Comparison of ENCODE assay signal across 10 cellular contexts in genomic region chr19:10651821-10652220, GRCh38. TPM values are rescaled to one million over a fixed set of nuclear protein-coding genes. Genes with fewer than 3 reads are reported as not detected.
A peak's percentile ranks its signal among the peaks of the same experiment; 100 is the strongest.
DNase-seq lines count a peak whose midpoint lies in the region; ATAC-seq, FAIRE-seq and TF ChIP-seq lines count a peak whose summit lies in the region.
"Had no signal": no experiment of that assay in that cellular context is flagged by ENCODE, and none has a peak within 500 bp of the region (broad histone marks: within the 10 kb centered on the region; RNA-seq: fewer than 3 reads in every experiment).

No MANE protein-coding gene starts in this region.

- no peak overlapping the region for H3K9ac ChIP-seq in astrocyte (ENCODE audit: low read length)
- no peak overlapping the region for H3K9ac ChIP-seq in neural progenitor cell

- H2AFZ ChIP-seq in astrocyte (ENCODE audit: low read depth, low read length) (no peak overlapping the region), neural progenitor cell (replicated peaks) (no peak overlapping the region)

- H3K27ac ChIP-seq in DOHH2 (ENCODE audit: low read depth, low read length) (no peak overlapping the region), astrocyte (ENCODE audit: low read depth, low read length) (no peak overlapping the region), neural progenitor cell (no peak overlapping the region)

- H3K36me3 Mint-ChIP-seq in astrocyte (ENCODE audit: low read depth, unreplicated experiment), result peaks cover 4% of the 10 kb centered on the region
- peaks cover 12% of the 10 kb centered on the region for H3K36me3 Mint-ChIP-seq in neural progenitor cell

- H3F3A ChIP-seq in DOHH2 (ENCODE audit: control insufficient read depth, insufficient read depth) (peaks cover 14% of the 10 kb centered on the region), neural progenitor cell (ENCODE audit: low read depth) (peaks cover 25% of the 10 kb centered on the region)

- H3K4me1 ChIP-seq in DOHH2 (ENCODE audit: control insufficient read depth, low read length), result peaks cover 24% of the 10 kb centered on the region
- peaks cover 13% of the 10 kb centered on the region for H3K4me1 ChIP-seq in astrocyte (ENCODE audit: insufficient read depth, low read length)
- H3K4me1 ChIP-seq in neural progenitor cell, result peaks cover 10% of the 10 kb centered on the region

- TF ChIP-seq CTCF in DOHH2 (IDR thresholded peaks at IDR 0.05; ENCODE audit: low read depth, low read length, poor library complexity, severe bottlenecking) (no peak), astrocyte (IDR thresholded peaks at IDR 0.05; ENCODE audit: insufficient read depth, low read depth, low read length) (no peak), neural progenitor cell (IDR thresholded peaks at IDR 0.05) (no peak)

- H4K20me1 ChIP-seq in DOHH2 (ENCODE audit: control insufficient read depth, insufficient read depth, low read depth, low read length) (peaks cover 14% of the 10 kb centered on the region), astrocyte (ENCODE audit: insufficient read depth, low read length) (peaks cover 21% of the 10 kb centered on the region), neural progenitor cell (ENCODE audit: low read depth) (peaks cover 17% of the 10 kb centered on the region)

- H3K27ac Mint-ChIP-seq in astrocyte (ENCODE audit: unreplicated experiment), result no peak overlapping the region
- peak overlapping the region; percentile 37 for H3K27ac Mint-ChIP-seq in neural progenitor cell

- H3K9me3 Mint-ChIP-seq in astrocyte (ENCODE audit: unreplicated experiment) (no peaks in the 10 kb centered on the region), neural progenitor cell (no peaks in the 10 kb centered on the region)

- H3K4me3 ChIP-seq in DOHH2 (ENCODE audit: low read length), result no peak overlapping the region
- H3K4me3 ChIP-seq in astrocyte (ENCODE audit: insufficient read depth, low read depth, low read length), result no peak overlapping the region
- H3K4me3 ChIP-seq in neural progenitor cell, result no peak overlapping the region

- H3K4me3 Mint-ChIP-seq in astrocyte (ENCODE audit: unreplicated experiment) (peak overlapping the region; percentile 93), neural progenitor cell (peak overlapping the region; percentile 96)

- no peaks in the 10 kb centered on the region for H3K9me2 ChIP-seq in DOHH2 (replicated peaks; ENCODE audit: control insufficient read depth, low read length)

- peak; percentile 34 for DNase-seq in MV-4-11 (lab: John Stamatoyannopoulos, UW)
- no peak for DNase-seq in astrocyte (ENCODE audit: low read depth)
- no peak for DNase-seq in neural progenitor cell (ENCODE audit: low spot score)
- DNase-seq in HPDE6-E6E7 (ENCODE audit: extremely low spot score), result no peak
- DNase-seq: Kasumi-1, left lung, NCI-H2227 treated with DMSO at 0.1 percent for 48 hours had no signal

- H3K79me2 ChIP-seq in DOHH2 (ENCODE audit: control insufficient read depth, low read length), result peaks cover 50% of the 10 kb centered on the region
- peaks cover 38% of the 10 kb centered on the region for H3K79me2 ChIP-seq in astrocyte (ENCODE audit: insufficient read depth, low read length)
- H3K79me2 ChIP-seq in neural progenitor cell (ENCODE audit: low read depth), result peaks cover 46% of the 10 kb centered on the region

- FAIRE-seq in astrocyte (lab: Jason Lieb, UNC), result no peak

- H3K36me3 ChIP-seq in DOHH2 (ENCODE audit: control insufficient read depth, low read length), result peaks cover 40% of the 10 kb centered on the region
- H3K36me3 ChIP-seq in astrocyte (ENCODE audit: insufficient read depth, low read length), result no peaks in the 10 kb centered on the region
- no peaks in the 10 kb centered on the region for H3K36me3 ChIP-seq in neural progenitor cell
- H3K36me3 ChIP-seq: left lung had no signal

- ATAC-seq in GM19351 (IDR thresholded peaks at IDR 0.05; ENCODE audit: unreplicated experiment), result no peak
- no peak for ATAC-seq in SK-N-SH treated with all-trans-retinoic acid at 6 μM for 48 hours
- ATAC-seq: left lung had no signal

- H3K27me3 ChIP-seq in DOHH2 (ENCODE audit: control insufficient read depth, low read length) (no peaks in the 10 kb centered on the region), astrocyte (ENCODE audit: insufficient read depth, low read length) (no peaks in the 10 kb centered on the region), neural progenitor cell (no peaks in the 10 kb centered on the region)
- H3K27me3 ChIP-seq: left lung had no signal

- H3K27me3 Mint-ChIP-seq in astrocyte (ENCODE audit: low read depth, unreplicated experiment) (no peaks in the 10 kb centered on the region), neural progenitor cell (ENCODE audit: insufficient read depth, low read depth) (peaks cover 9% of the 10 kb centered on the region)

- H3K4me2 ChIP-seq in DOHH2 (ENCODE audit: low read length) (peak overlapping the region; percentile 65; the same call in 1 of the 2 replicates), astrocyte (ENCODE audit: low read length) (no peak overlapping the region), neural progenitor cell (no peak overlapping the region)

- peaks cover 8% of the 10 kb centered on the region for H3K4me1 Mint-ChIP-seq in astrocyte (ENCODE audit: low read depth, unreplicated experiment)
- H3K4me1 Mint-ChIP-seq in neural progenitor cell, result peaks cover 10% of the 10 kb centered on the region

- H3K9me3 ChIP-seq in DOHH2 (ENCODE audit: control insufficient read depth, insufficient read depth, low read length) (no peaks in the 10 kb centered on the region), astrocyte (ENCODE audit: insufficient read depth, low read depth, low read length) (no peaks in the 10 kb centered on the region), neural progenitor cell (ENCODE audit: low read depth) (no peaks in the 10 kb centered on the region)
- H3K9me3 ChIP-seq: left lung had no signal

TF ChIP-seq in SK-N-SH treated with all-trans-retinoic acid at 6 μM for 48 hours, 23 proteins besides CTCF, POLR2A, EP300 and RAD21:
- TF ChIP-seq, protein P1, sequence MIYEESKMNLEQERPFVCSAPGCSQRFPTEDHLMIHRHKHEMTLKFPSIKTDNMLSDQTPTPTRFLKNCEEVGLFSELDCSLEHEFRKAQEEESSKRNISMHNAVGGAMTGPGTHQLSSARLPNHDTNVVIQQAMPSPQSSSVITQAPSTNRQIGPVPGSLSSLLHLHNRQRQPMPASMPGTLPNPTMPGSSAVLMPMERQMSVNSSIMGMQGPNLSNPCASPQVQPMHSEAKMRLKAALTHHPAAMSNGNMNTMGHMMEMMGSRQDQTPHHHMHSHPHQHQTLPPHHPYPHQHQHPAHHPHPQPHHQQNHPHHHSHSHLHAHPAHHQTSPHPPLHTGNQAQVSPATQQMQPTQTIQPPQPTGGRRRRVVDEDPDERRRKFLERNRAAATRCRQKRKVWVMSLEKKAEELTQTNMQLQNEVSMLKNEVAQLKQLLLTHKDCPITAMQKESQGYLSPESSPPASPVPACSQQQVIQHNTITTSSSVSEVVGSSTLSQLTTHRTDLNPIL (CRISPR knock-in tag; IDR thresholded peaks at IDR 0.05; ENCODE audit: low read depth), result no peak
- no peak for TF ChIP-seq PPARA (CRISPR knock-in tag; IDR thresholded peaks at IDR 0.05; ENCODE audit: borderline replicate concordance)
- no peak for TF ChIP-seq RARB (CRISPR knock-in tag; IDR thresholded peaks at IDR 0.05)
- TF ChIP-seq ZNF8 (CRISPR knock-in tag; IDR thresholded peaks at IDR 0.05), result no peak
- no peak for TF ChIP-seq ISL1 (CRISPR knock-in tag; IDR thresholded peaks at IDR 0.05)
- TF ChIP-seq ZFP30 (CRISPR knock-in tag; IDR thresholded peaks at IDR 0.05), result no peak
- TF ChIP-seq PATZ1 (CRISPR knock-in tag; IDR thresholded peaks at IDR 0.05; ENCODE audit: borderline replicate concordance), result no peak
- TF ChIP-seq ARNTL (CRISPR knock-in tag; IDR thresholded peaks at IDR 0.05; ENCODE audit: borderline replicate concordance, low read depth), result no peak
- TF ChIP-seq, protein P2, sequence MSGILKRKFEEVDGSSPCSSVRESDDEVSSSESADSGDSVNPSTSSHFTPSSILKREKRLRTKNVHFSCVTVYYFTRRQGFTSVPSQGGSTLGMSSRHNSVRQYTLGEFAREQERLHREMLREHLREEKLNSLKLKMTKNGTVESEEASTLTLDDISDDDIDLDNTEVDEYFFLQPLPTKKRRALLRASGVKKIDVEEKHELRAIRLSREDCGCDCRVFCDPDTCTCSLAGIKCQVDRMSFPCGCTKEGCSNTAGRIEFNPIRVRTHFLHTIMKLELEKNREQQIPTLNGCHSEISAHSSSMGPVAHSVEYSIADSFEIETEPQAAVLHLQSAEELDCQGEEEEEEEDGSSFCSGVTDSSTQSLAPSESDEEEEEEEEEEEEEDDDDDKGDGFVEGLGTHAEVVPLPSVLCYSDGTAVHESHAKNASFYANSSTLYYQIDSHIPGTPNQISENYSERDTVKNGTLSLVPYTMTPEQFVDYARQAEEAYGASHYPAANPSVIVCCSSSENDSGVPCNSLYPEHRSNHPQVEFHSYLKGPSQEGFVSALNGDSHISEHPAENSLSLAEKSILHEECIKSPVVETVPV (CRISPR knock-in tag; IDR thresholded peaks at IDR 0.05), result no peak
- no peak for TF ChIP-seq TOX (CRISPR knock-in tag; IDR thresholded peaks at IDR 0.05; ENCODE audit: borderline replicate concordance)
- TF ChIP-seq ZNF565 (CRISPR knock-in tag; conservative IDR thresholded peaks at IDR 0.05; ENCODE audit: low read depth), result no peak
- TF ChIP-seq CSDC2 (CRISPR knock-in tag; IDR thresholded peaks at IDR 0.05), result no peak
- no peak for TF ChIP-seq BACH2 (CRISPR knock-in tag; IDR thresholded peaks at IDR 0.05; ENCODE audit: borderline replicate concordance)
- no peak for TF ChIP-seq TCF4 (CRISPR knock-in tag; IDR thresholded peaks at IDR 0.05; ENCODE audit: borderline replicate concordance)

RNA-seq across cellular contexts. Expression of gene ILF3, which starts 2.3 kb away (rescaled TPM):
- 228 and 244 TPM in 2 replicates for total RNA-seq in astrocyte
- 477 and 633 TPM in 2 replicates for total RNA-seq in neural progenitor cell (ENCODE audit: low replicate concordance)

RNA-seq across cellular contexts. Expression of gene SLC44A2, which starts 26.5 kb away (rescaled TPM):
- total RNA-seq in astrocyte, result 91.6 and 94.5 TPM in 2 replicates
- 45.6 and 81.8 TPM in 2 replicates for total RNA-seq in neural progenitor cell (ENCODE audit: low replicate concordance)

RNA-seq across cellular contexts. Expression of gene QTRT1, which starts 49.4 kb away (rescaled TPM):
- total RNA-seq in astrocyte (27.3 and 27.5 TPM in 2 replicates), neural progenitor cell (ENCODE audit: low replicate concordance) (20.4 and 46.9 TPM in 2 replicates)
